20 cellular contexts compared by ENCODE assay signal in genomic region chr4:152369203-152369902, GRCh38.
DNase-seq lines count a peak whose midpoint lies in the region; ATAC-seq, FAIRE-seq and TF ChIP-seq lines count a peak whose summit lies in the region.
"Had no signal": no experiment of that assay in that cellular context is flagged by ENCODE, and none has a peak within 500 bp of the region (broad histone marks: within the 10 kb centered on the region; RNA-seq: fewer than 3 reads in every experiment).

No MANE protein-coding gene starts in this region.

- peaks cover 24 to 30% of the 10 kb centered on the region in 2 donors for H3K4me1 Mint-ChIP-seq in natural killer cell treated with Interleukin-12 subunit alpha and Interleukin-12 subunit beta and Interleukin-15 and Interleukin-18, amount 100 ng/mL, for 72 hours (ENCODE audit: low read depth in 2 of 2)
- H3K4me1 Mint-ChIP-seq in natural killer cell, result peaks cover 26 to 38% of the 10 kb centered on the region in 2 donors

- no peaks in the 10 kb centered on the region for H3K9me3 Mint-ChIP-seq in natural killer cell treated with Interleukin-12 subunit alpha and Interleukin-12 subunit beta and Interleukin-15 and Interleukin-18, amount 100 ng/mL, for 72 hours
- no peaks in the 10 kb centered on the region for H3K9me3 Mint-ChIP-seq in natural killer cell

- H3K27me3 Mint-ChIP-seq in natural killer cell treated with Interleukin-12 subunit alpha and Interleukin-12 subunit beta and Interleukin-15 and Interleukin-18, amount 100 ng/mL, for 72 hours, result no peaks in the 10 kb centered on the region
- H3K27me3 Mint-ChIP-seq in natural killer cell (ENCODE audit: low read depth in 2 of 2), result no peaks in the 10 kb centered on the region

- H3K4me3 ChIP-seq in H7 (ENCODE audit: insufficient read depth, low read depth, low read length), result no peak overlapping the region
- H3K4me3 ChIP-seq: A549, coronary artery, right lobe of liver, SK-N-MC, upper lobe of left lung had no signal

- TF ChIP-seq CTCF in natural killer cell (IDR thresholded peaks at IDR 0.05), result no peak

- peak overlapping the region; percentile 2 for H3K4me3 Mint-ChIP-seq in natural killer cell treated with Interleukin-12 subunit alpha and Interleukin-12 subunit beta and Interleukin-15 and Interleukin-18, amount 100 ng/mL, for 72 hours
- H3K4me3 Mint-ChIP-seq in natural killer cell, result no peak overlapping the region

- H3K36me3 ChIP-seq in H7 (replicated peaks; ENCODE audit: control insufficient read depth, insufficient read depth, low read length), result no peaks in the 10 kb centered on the region
- H3K36me3 ChIP-seq: BE2C, right lobe of liver, upper lobe of left lung had no signal

- intact Hi-C loops in natural killer cell (cut with micrococcal nuclease), result no loop called here

- H3K27ac Mint-ChIP-seq in natural killer cell treated with Interleukin-12 subunit alpha and Interleukin-12 subunit beta and Interleukin-15 and Interleukin-18, amount 100 ng/mL, for 72 hours, result peak overlapping the region; percentile 1 to 9
- H3K27ac Mint-ChIP-seq in natural killer cell, result no peak overlapping the region

- peaks cover 9% of the 10 kb centered on the region for H3K36me3 Mint-ChIP-seq in natural killer cell treated with Interleukin-12 subunit alpha and Interleukin-12 subunit beta and Interleukin-15 and Interleukin-18, amount 100 ng/mL, for 72 hours
- no peaks in the 10 kb centered on the region for H3K36me3 Mint-ChIP-seq in natural killer cell

- FAIRE-seq in colon (lab: Jason Lieb, UNC), result peak; percentile 68
- FAIRE-seq: A549, H1 had no signal

- no peaks in the 10 kb centered on the region for H3K27me3 ChIP-seq in H7 (ENCODE audit: control insufficient read depth, insufficient read depth, low read length)
- H3K27me3 ChIP-seq: BE2C, right lobe of liver, upper lobe of left lung had no signal

- DNase-seq in NCI-H2107 treated with DMSO at 0.1 percent for 48 hours (lab: John Stamatoyannopoulos, UW; ENCODE audit: unreplicated experiment) (peak; percentile 3), NCI-H2107 (lab: John Stamatoyannopoulos, UW) (no peak), natural killer cell (no peak), NCI-H1930 (lab: John Stamatoyannopoulos, UW) (no peak), NCI-H2171 treated with DMSO at 0.1 percent for 48 hours (lab: John Stamatoyannopoulos, UW) (no peak), H7 (no peak)
- no peak for DNase-seq in natural killer cell treated with Interleukin-12 subunit alpha and Interleukin-12 subunit beta and Interleukin-15 and Interleukin-18, amount 100 ng/mL, for 72 hours (ENCODE audit: low spot score)
- DNase-seq: activated CD4-positive, alpha-beta T cell treated with anti-CD3 and anti-CD28 coated beads, Interleukin-2, amount 50 U/mL, for 1 hour; activated effector memory CD4-positive, alpha-beta T cell treated with Interleukin-2 at 50 U/mL for 16 hours; BE2C; COR-L47; mammary epithelial cell; NCI-H2171; right lobe of liver; upper lobe of left lung had no signal

- no peak for ATAC-seq in natural killer cell treated with Interleukin-12 subunit alpha and Interleukin-12 subunit beta and Interleukin-15 and Interleukin-18, amount 100 ng/mL, for 72 hours
- no peak for ATAC-seq in natural killer cell
- ATAC-seq: A549, right lobe of liver had no signal

Comparison
In these comparisons a context has a peak if more than half of its experiments do, and no peak if none do; other contexts are left out.
1. H3K27ac Mint-ChIP-seq: peak in natural killer cell treated with Interleukin-12 subunit alpha and Interleukin-12 subunit beta and Interleukin-15 and Interleukin-18, amount 100 ng/mL, for 72 hours (2 of 2); none in natural killer cell (0 of 2).